8 cellular contexts compared by ENCODE assay signal in genomic region chr21:41879190-41879998, GRCh38. TPM values are rescaled to one million over a fixed set of nuclear protein-coding genes. Genes with fewer than 3 reads are reported as not detected.
DNase-seq lines count a peak whose midpoint lies in the region; ATAC-seq, FAIRE-seq and TF ChIP-seq lines count a peak whose summit lies in the region.

Gene PRDM15, minus strand, starts transcription at chr21:41879344. Its CDS starts 18,981 bp downstream, at chr21:41860363.

- DNase-seq in Caki2 (ENCODE audit: low read depth) (peak; percentile 67), HT1080 (ENCODE audit: low read depth) (peak; percentile 42), RCC 7860 (ENCODE audit: low spot score) (peak; percentile 42), esophagus squamous epithelium (lab: John Stamatoyannopoulos, UW) (peak; percentile 16)
- DNase-seq in activated T-cell treated with anti-CD3 and anti-CD28 coated beads, Interleukin-2, amount 50 U/mL, for 72 hours: peak; percentile 86 to 87
- peak; percentile 69 to 88 (median 77) for DNase-seq in naive thymus-derived CD4-positive, alpha-beta T cell

- TF ChIP-seq CTCF in esophagus squamous epithelium (IDR thresholded peaks at IDR 0.05): no peak

- H3K9me3 ChIP-seq in esophagus squamous epithelium: no peaks in the 10 kb centered on the region
- H3K9me3 ChIP-seq in naive thymus-derived CD4-positive, alpha-beta T cell (ENCODE audit: control insufficient read depth in 2 of 3, low read length in 3 of 3): no peaks in the 10 kb centered on the region

- H3K27ac ChIP-seq in esophagus squamous epithelium: peak within 1 kb of the TSS; percentile 87 to 98 (median 93)
- peak within 1 kb of the TSS; percentile 85 for H3K27ac ChIP-seq in naive thymus-derived CD4-positive, alpha-beta T cell (ENCODE audit: low read depth, low read length)

- peak within 1 kb of the TSS; percentile 98 for H3K27ac Mint-ChIP-seq in activated T-cell treated with anti-CD3 and anti-CD28 coated beads, Interleukin-2, amount 50 U/mL, for 72 hours
- H3K27ac Mint-ChIP-seq in naive thymus-derived CD4-positive, alpha-beta T cell: peak within 1 kb of the TSS; percentile 92 to 97 (median 95)
- peak within 1 kb of the TSS; percentile 92 for H3K27ac Mint-ChIP-seq in stimulated activated memory B cell treated with anti-CD40 and anti-IgM and Interleukin-4, amounts not matched to agents 10 μg/mL and 1 μg/mL and 100 μg/mL, for 72 hours

- H3K27me3 Mint-ChIP-seq in activated T-cell treated with anti-CD3 and anti-CD28 coated beads, Interleukin-2, amount 50 U/mL, for 72 hours (ENCODE audit: low read depth): no peaks in the 10 kb centered on the region
- no peaks in the 10 kb centered on the region for H3K27me3 Mint-ChIP-seq in naive thymus-derived CD4-positive, alpha-beta T cell
- no peaks in the 10 kb centered on the region for H3K27me3 Mint-ChIP-seq in stimulated activated memory B cell treated with anti-CD40 and anti-IgM and Interleukin-4, amounts not matched to agents 10 μg/mL and 1 μg/mL and 100 μg/mL, for 72 hours

- peak within 1 kb of the TSS; percentile 79 to 91 (median 84) for H3K4me3 ChIP-seq in esophagus squamous epithelium
- peak within 1 kb of the TSS; percentile 84 for H3K4me3 ChIP-seq in naive thymus-derived CD4-positive, alpha-beta T cell (ENCODE audit: low read length)

- no peaks in the 10 kb centered on the region for H3K36me3 ChIP-seq in esophagus squamous epithelium
- no peaks in the 10 kb centered on the region for H3K36me3 ChIP-seq in naive thymus-derived CD4-positive, alpha-beta T cell (ENCODE audit: control insufficient read depth in 2 of 3, insufficient read depth in 3 of 3, low read length in 3 of 3)

- POLR2A ChIA-PET in naive thymus-derived CD4-positive, alpha-beta T cell (lab: Charles Lee): interaction anchor here (1.0 to 1.9 kb wide), 7 partner anchors 16 to 234 kb away, joined by 3 to 12 read pairs (median 9); no protein-coding TSS in a partner anchor

- no peak for TF ChIP-seq POLR2A in esophagus squamous epithelium (IDR thresholded peaks at IDR 0.05)

- H3K4me1 ChIP-seq in esophagus squamous epithelium: peaks cover 0 to 33% (median 13%) of the 10 kb centered on the region in 3 donors
- H3K4me1 ChIP-seq in naive thymus-derived CD4-positive, alpha-beta T cell (ENCODE audit: control insufficient read depth in 2 of 2, insufficient read depth in 2 of 2, low read length in 2 of 2): peaks cover 9 to 16% of the 10 kb centered on the region in 2 donors

- no peak for FAIRE-seq in RCC 7860 (lab: Jason Lieb, UNC)

- no peaks in the 10 kb centered on the region for H3K27me3 ChIP-seq in esophagus squamous epithelium
- H3K27me3 ChIP-seq in naive thymus-derived CD4-positive, alpha-beta T cell (ENCODE audit: control insufficient read depth in 2 of 2, insufficient read depth in 2 of 2, low read length in 2 of 2): no peaks in the 10 kb centered on the region

- intact Hi-C loops in esophagus squamous epithelium (cut with DNase I): no loop called here
- intact Hi-C loops in naive thymus-derived CD4-positive, alpha-beta T cell (cut with micrococcal nuclease): loop anchor here (1.0 to 10.0 kb wide), 9 partner anchors 16 to 515 kb away; partner anchors contain the start of genes ZBTB21 (in 2 of the 2), MX2 (in 1 of the 2) and RIPK4 (in 1 of the 2)

- ATAC-seq in GM19468 (IDR thresholded peaks at IDR 0.05; ENCODE audit: extremely low read depth, unreplicated experiment): peak; percentile 37
- peak; percentile 82 to 85 for ATAC-seq in activated T-cell treated with anti-CD3 and anti-CD28 coated beads, Interleukin-2, amount 50 U/mL, for 72 hours (replicated peaks in 1 of 2)
- ATAC-seq in naive thymus-derived CD4-positive, alpha-beta T cell: peak; percentile 85
- ATAC-seq in stimulated activated memory B cell treated with anti-CD40 and anti-IgM and Interleukin-4, amounts not matched to agents 10 μg/mL and 1 μg/mL and 100 μg/mL, for 72 hours: peak; percentile 85

- 14 to 20% methylated on average over 2 to 3 of the region's 89 CpGs for WGBS in esophagus squamous epithelium, 2 donors

- peaks cover 25% of the 10 kb centered on the region for H3K4me1 Mint-ChIP-seq in activated T-cell treated with anti-CD3 and anti-CD28 coated beads, Interleukin-2, amount 50 U/mL, for 72 hours (ENCODE audit: low read depth)
- peaks cover 20 to 35% (median 29%) of the 10 kb centered on the region in 7 donors for H3K4me1 Mint-ChIP-seq in naive thymus-derived CD4-positive, alpha-beta T cell
- peaks cover 39% of the 10 kb centered on the region for H3K4me1 Mint-ChIP-seq in stimulated activated memory B cell treated with anti-CD40 and anti-IgM and Interleukin-4, amounts not matched to agents 10 μg/mL and 1 μg/mL and 100 μg/mL, for 72 hours

- H3K4me3 Mint-ChIP-seq in activated T-cell treated with anti-CD3 and anti-CD28 coated beads, Interleukin-2, amount 50 U/mL, for 72 hours: peak within 1 kb of the TSS; percentile 89
- peak within 1 kb of the TSS; percentile 88 to 95 (median 92) for H3K4me3 Mint-ChIP-seq in naive thymus-derived CD4-positive, alpha-beta T cell
- H3K4me3 Mint-ChIP-seq in stimulated activated memory B cell treated with anti-CD40 and anti-IgM and Interleukin-4, amounts not matched to agents 10 μg/mL and 1 μg/mL and 100 μg/mL, for 72 hours: peak within 1 kb of the TSS; percentile 91

- peaks cover 1% of the 10 kb centered on the region in 2 donors for H3K36me3 Mint-ChIP-seq in activated T-cell treated with anti-CD3 and anti-CD28 coated beads, Interleukin-2, amount 50 U/mL, for 72 hours (ENCODE audit: insufficient read depth in 2 of 2)
- H3K36me3 Mint-ChIP-seq in naive thymus-derived CD4-positive, alpha-beta T cell: peaks cover 0 to 6% (median 0%) of the 10 kb centered on the region in 5 donors
- H3K36me3 Mint-ChIP-seq in stimulated activated memory B cell treated with anti-CD40 and anti-IgM and Interleukin-4, amounts not matched to agents 10 μg/mL and 1 μg/mL and 100 μg/mL, for 72 hours: peaks cover 13% of the 10 kb centered on the region

- CTCF ChIA-PET in naive thymus-derived CD4-positive, alpha-beta T cell (lab: Charles Lee): interaction anchor here (1.0 to 2.0 kb wide), 4 partner anchors 16 to 238 kb away, joined by 3 to 6 read pairs (median 5); no protein-coding TSS in a partner anchor

- H3K9me3 Mint-ChIP-seq in activated T-cell treated with anti-CD3 and anti-CD28 coated beads, Interleukin-2, amount 50 U/mL, for 72 hours: no peaks in the 10 kb centered on the region
- H3K9me3 Mint-ChIP-seq in naive thymus-derived CD4-positive, alpha-beta T cell: no peaks in the 10 kb centered on the region
- H3K9me3 Mint-ChIP-seq in stimulated activated memory B cell treated with anti-CD40 and anti-IgM and Interleukin-4, amounts not matched to agents 10 μg/mL and 1 μg/mL and 100 μg/mL, for 72 hours: no peaks in the 10 kb centered on the region

- in situ Hi-C loops in Caki2 (cut with HindIII; ENCODE audit: low pct_unique_long_range_greater_than_20kb, low sequenced_read_pairs): no loop called here

RNA-seq across cellular contexts. Expression of gene PRDM15, which starts in this region (rescaled TPM):
- total RNA-seq in Caki2 (2014; rRNA removed; shearing (Covaris generic); ENCODE audit: low replicate concordance): 2.0 and 3.1 TPM in 2 replicates
- 6.4 and 6.5 TPM in 2 replicates for total RNA-seq in HT1080 (2014; rRNA removed; shearing (Covaris generic))
- polyA plus RNA-seq in HT1080 (2015; cell fraction: cytosol; rRNA removed): 2.7 and 4.1 TPM in 2 replicates
- polyA plus RNA-seq in HT1080 (2015; cell fraction: nucleus; rRNA removed): 17.2 and 21.6 TPM in 2 replicates
- 10 to 100 TPM; 12.1 to 14.6 TPM for total RNA-seq in activated T-cell treated with anti-CD3 and anti-CD28 coated beads, Interleukin-2, amount 50 U/mL, for 72 hours
- 1 to 10 TPM; 4.7 to 9.2 (median 5.4) TPM for total RNA-seq in esophagus squamous epithelium
- 10 to 100 TPM in 4 of 5 experiments, 1 to 10 TPM in 1; 10.0 to 20.1 (median 15.9) TPM for total RNA-seq in naive thymus-derived CD4-positive, alpha-beta T cell
- polyA plus RNA-seq in naive thymus-derived CD4-positive, alpha-beta T cell: 1 to 10 TPM; 1.3 to 2.0 TPM

Comparison
In these comparisons a context has a peak if more than half of its experiments do, and no peak if none do; other contexts are left out.
1. Peak in every context shown above with its lines: DNase-seq, ATAC-seq, H3K4me3 ChIP-seq and H3K27ac ChIP-seq.
2. DNase-seq: peak in every context shown above with its lines; median percentile 86 in activated T-cell treated with anti-CD3 and anti-CD28 coated beads, Interleukin-2, amount 50 U/mL, for 72 hours; 77 in naive thymus-derived CD4-positive, alpha-beta T cell; 67 in Caki2; 42 in HT1080; 42 in RCC 7860; 16 in esophagus squamous epithelium.